In the genomic region with DNA sequence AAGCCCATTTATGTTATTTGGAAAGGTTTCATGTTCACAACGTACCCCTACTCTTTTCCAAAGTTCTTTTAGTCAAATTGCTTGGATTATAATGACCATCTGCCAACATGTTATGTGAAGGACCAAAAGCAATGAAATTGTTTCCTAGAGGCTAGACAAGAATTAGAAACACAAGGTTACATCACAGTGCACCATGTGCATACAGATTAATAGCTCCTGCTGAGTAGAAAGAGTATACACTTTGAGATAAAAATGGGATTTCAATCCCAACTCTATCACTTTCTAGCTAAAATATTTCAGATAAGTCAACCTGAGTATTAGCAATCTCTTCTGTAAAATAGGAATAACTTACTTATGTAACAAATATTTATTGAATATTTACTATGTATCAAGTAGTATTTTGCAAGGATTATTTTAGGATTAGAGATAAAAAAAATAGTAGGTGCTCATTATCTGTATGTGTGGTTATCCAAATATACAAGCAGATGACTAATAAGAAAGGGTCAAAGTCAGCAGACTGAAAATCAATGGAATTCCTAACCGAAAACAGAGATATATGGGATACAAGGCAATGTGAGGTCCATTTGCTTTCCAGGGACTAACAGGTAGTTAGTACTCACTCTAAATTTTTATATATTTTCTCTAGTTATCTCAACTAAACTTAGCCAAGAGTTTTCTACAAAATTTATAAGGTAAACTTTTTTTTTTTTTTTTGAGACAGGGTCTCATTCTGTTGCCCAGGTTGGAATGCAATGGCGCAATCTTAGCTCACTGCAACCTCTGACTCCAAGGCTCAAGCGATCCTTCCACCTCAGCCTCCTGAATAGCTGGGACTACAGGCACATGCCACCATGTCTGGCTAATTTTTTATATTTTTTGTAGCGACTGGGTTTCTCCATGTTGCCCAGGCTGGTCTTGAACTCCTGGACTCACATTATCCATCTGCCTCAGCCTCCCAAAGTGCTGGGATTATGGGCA, we compare ENCODE assay signal across 2 cellular contexts.
A peak's percentile ranks its signal among the peaks of the same experiment; 100 is the strongest.
TF ChIP-seq lines count a peak whose summit lies in the region.

No MANE protein-coding gene starts in this region.

TF ChIP-seq in HepG2, 621 proteins besides CTCF, POLR2A, EP300 and RAD21 (continued from another document and continues in another):
- TF ChIP-seq, protein P1, sequence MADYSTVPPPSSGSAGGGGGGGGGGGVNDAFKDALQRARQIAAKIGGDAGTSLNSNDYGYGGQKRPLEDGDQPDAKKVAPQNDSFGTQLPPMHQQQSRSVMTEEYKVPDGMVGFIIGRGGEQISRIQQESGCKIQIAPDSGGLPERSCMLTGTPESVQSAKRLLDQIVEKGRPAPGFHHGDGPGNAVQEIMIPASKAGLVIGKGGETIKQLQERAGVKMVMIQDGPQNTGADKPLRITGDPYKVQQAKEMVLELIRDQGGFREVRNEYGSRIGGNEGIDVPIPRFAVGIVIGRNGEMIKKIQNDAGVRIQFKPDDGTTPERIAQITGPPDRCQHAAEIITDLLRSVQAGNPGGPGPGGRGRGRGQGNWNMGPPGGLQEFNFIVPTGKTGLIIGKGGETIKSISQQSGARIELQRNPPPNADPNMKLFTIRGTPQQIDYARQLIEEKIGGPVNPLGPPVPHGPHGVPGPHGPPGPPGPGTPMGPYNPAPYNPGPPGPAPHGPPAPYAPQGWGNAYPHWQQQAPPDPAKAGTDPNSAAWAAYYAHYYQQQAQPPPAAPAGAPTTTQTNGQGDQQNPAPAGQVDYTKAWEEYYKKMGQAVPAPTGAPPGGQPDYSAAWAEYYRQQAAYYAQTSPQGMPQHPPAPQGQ (CRISPR knock-in tag; IDR thresholded peaks at IDR 0.05; ENCODE audit: borderline replicate concordance), result no peak
- TF ChIP-seq U2AF2 (IDR thresholded peaks at IDR 0.05; ENCODE audit: low read depth, low read length) (no peak), HNF4A (CRISPR knock-in tag; IDR thresholded peaks at IDR 0.05) (peak; percentile 39; the same call in 1 of the 2 replicates), RNF2 (conservative IDR thresholded peaks at IDR 0.05; ENCODE audit: low read depth) (no peak), CBFB (CRISPR knock-in tag; IDR thresholded peaks at IDR 0.05) (no peak), MIXL1 (CRISPR knock-in tag; IDR thresholded peaks at IDR 0.05) (0 out of 2 replicates have a peak, but pooled peaks have one; percentile 44), ZFY (CRISPR knock-in tag; IDR thresholded peaks at IDR 0.05) (no peak), DNMT1 (CRISPR knock-in tag; IDR thresholded peaks at IDR 0.05) (no peak), SUZ12 (IDR thresholded peaks at IDR 0.05; ENCODE audit: low read depth, low read length) (no peak), RARA (CRISPR knock-in tag; IDR thresholded peaks at IDR 0.05) (0 out of 2 replicates have a peak, but pooled peaks have one; percentile 36), RBFOX2 (IDR thresholded peaks at IDR 0.05; ENCODE audit: low read depth, low read length) (no peak), FOSL2 (CRISPR knock-in tag; IDR thresholded peaks at IDR 0.05) (no peak), ZBTB21 (CRISPR knock-in tag; IDR thresholded peaks at IDR 0.05) (no peak), ZSCAN29 (CRISPR knock-in tag; conservative IDR thresholded peaks at IDR 0.05) (no peak), NFIC (IDR thresholded peaks at IDR 0.05; ENCODE audit: low read length) (peak; percentile 40; the same call in 1 of the 2 replicates), ZNF724P (CRISPR knock-in tag; IDR thresholded peaks at IDR 0.05; ENCODE audit: borderline replicate concordance) (no peak), ZNF317 (CRISPR knock-in tag; IDR thresholded peaks at IDR 0.05) (no peak), ZNF513 (CRISPR knock-in tag; conservative IDR thresholded peaks at IDR 0.05) (no peak)
- TF ChIP-seq, protein P2, sequence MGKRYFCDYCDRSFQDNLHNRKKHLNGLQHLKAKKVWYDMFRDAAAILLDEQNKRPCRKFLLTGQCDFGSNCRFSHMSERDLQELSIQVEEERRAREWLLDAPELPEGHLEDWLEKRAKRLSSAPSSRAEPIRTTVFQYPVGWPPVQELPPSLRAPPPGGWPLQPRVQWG (CRISPR knock-in tag; IDR thresholded peaks at IDR 0.05; ENCODE audit: borderline replicate concordance, low read depth), result no peak
- TF ChIP-seq, protein P3, sequence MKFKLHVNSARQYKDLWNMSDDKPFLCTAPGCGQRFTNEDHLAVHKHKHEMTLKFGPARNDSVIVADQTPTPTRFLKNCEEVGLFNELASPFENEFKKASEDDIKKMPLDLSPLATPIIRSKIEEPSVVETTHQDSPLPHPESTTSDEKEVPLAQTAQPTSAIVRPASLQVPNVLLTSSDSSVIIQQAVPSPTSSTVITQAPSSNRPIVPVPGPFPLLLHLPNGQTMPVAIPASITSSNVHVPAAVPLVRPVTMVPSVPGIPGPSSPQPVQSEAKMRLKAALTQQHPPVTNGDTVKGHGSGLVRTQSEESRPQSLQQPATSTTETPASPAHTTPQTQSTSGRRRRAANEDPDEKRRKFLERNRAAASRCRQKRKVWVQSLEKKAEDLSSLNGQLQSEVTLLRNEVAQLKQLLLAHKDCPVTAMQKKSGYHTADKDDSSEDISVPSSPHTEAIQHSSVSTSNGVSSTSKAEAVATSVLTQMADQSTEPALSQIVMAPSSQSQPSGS (CRISPR knock-in tag; IDR thresholded peaks at IDR 0.05), result no peak
- TF ChIP-seq, protein P4, sequence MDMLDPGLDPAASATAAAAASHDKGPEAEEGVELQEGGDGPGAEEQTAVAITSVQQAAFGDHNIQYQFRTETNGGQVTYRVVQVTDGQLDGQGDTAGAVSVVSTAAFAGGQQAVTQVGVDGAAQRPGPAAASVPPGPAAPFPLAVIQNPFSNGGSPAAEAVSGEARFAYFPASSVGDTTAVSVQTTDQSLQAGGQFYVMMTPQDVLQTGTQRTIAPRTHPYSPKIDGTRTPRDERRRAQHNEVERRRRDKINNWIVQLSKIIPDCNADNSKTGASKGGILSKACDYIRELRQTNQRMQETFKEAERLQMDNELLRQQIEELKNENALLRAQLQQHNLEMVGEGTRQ (IDR thresholded peaks at IDR 0.05; ENCODE audit: low read depth, low read length), result no peak
- TF ChIP-seq, protein P4 (CRISPR knock-in tag; IDR thresholded peaks at IDR 0.05; ENCODE audit: borderline replicate concordance), result no peak
- TF ChIP-seq, protein P5, sequence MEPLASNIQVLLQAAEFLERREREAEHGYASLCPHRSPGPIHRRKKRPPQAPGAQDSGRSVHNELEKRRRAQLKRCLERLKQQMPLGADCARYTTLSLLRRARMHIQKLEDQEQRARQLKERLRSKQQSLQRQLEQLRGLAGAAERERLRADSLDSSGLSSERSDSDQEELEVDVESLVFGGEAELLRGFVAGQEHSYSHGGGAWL (CRISPR knock-in tag; IDR thresholded peaks at IDR 0.05), result no peak

TF ChIP-seq in GM23338, 12 proteins besides CTCF, POLR2A, EP300 and RAD21 (continued from another document):
- TF ChIP-seq ZNF462 (CRISPR knock-in tag; IDR thresholded peaks at IDR 0.05) (no peak), EZH2 (IDR thresholded peaks at IDR 0.05; ENCODE audit: low read depth, unreplicated experiment) (no peak), POLR2AphosphoS5 (IDR thresholded peaks at IDR 0.05; ENCODE audit: low read depth) (no peak), EZH2phosphoT487 (IDR thresholded peaks at IDR 0.05; ENCODE audit: unreplicated experiment) (no peak)
